1 cellular context compared by ENCODE assay signal in the genomic region with DNA sequence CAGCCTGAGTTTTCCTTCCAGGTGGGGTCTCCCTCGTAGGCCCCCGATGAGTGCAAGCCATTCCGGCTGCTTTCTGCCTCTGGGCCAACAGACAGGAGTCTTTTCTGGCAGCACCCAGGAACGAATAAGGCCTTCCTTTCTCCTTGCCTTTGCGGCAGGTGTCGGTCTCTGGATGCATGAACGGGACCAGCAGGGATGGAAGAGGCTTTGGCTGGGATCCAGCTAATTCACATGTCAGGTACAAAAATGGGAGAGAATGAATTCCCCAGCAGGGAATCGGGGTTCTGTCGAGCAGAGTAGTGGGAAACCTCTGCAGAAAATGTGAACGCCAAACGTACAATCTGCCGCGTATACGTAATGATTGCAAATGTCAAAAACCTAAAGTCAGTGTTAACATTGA.
TF ChIP-seq lines count a peak whose summit lies in the region.

No MANE protein-coding gene starts in this region.

TF ChIP-seq in K562, 482 proteins besides CTCF, POLR2A, EP300 and RAD21:
- 0 out of 2 replicates have a peak, but pooled peaks have one; percentile 8 for TF ChIP-seq NFIC (IDR thresholded peaks at IDR 0.05)
- TF ChIP-seq, protein P1, sequence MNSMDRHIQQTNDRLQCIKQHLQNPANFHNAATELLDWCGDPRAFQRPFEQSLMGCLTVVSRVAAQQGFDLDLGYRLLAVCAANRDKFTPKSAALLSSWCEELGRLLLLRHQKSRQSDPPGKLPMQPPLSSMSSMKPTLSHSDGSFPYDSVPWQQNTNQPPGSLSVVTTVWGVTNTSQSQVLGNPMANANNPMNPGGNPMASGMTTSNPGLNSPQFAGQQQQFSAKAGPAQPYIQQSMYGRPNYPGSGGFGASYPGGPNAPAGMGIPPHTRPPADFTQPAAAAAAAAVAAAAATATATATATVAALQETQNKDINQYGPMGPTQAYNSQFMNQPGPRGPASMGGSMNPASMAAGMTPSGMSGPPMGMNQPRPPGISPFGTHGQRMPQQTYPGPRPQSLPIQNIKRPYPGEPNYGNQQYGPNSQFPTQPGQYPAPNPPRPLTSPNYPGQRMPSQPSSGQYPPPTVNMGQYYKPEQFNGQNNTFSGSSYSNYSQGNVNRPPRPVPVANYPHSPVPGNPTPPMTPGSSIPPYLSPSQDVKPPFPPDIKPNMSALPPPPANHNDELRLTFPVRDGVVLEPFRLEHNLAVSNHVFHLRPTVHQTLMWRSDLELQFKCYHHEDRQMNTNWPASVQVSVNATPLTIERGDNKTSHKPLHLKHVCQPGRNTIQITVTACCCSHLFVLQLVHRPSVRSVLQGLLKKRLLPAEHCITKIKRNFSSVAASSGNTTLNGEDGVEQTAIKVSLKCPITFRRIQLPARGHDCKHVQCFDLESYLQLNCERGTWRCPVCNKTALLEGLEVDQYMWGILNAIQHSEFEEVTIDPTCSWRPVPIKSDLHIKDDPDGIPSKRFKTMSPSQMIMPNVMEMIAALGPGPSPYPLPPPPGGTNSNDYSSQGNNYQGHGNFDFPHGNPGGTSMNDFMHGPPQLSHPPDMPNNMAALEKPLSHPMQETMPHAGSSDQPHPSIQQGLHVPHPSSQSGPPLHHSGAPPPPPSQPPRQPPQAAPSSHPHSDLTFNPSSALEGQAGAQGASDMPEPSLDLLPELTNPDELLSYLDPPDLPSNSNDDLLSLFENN (IDR thresholded peaks at IDR 0.05; ENCODE audit: low read depth in 2 of 2, low read length in 2 of 2): no peak
